ENCODE assay signal across 33 cellular contexts in the genomic region with DNA sequence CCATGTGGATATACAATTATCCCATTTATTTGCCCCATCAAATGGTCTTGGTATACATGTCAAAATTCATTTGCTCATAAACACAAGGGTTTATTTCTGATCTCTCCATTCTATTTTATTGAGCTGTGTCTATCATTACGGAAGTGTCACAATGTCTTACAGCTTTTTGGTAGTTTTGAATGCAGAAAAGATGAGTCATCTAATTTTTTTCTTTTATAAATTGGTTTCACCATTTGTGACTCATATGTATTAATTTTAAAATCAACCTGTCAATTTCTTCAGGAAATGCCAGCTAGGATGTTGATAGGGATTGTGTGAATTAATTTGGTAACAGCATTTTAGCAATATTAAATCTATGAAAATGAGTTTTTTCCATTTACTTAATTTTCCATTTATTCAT.
"Had no signal": no experiment of that assay in that cellular context is flagged by ENCODE, and none has a peak within 500 bp of the region (broad histone marks: within the 10 kb centered on the region; RNA-seq: fewer than 3 reads in every experiment).

No MANE protein-coding gene starts in this region.

- H3K9me3 ChIP-seq: Peyer's patch had no signal

- H3K4me2 ChIP-seq: KMS-11 had no signal

- H3K4me3 ChIP-seq: cardiac muscle cell, Peyer's patch, SK-N-MC had no signal

- H3K4me3 Mint-ChIP-seq: activated CD4-positive, alpha-beta T cell treated with anti-CD3 and anti-CD28 coated beads, Interleukin-2, amount 10 ng/mL, durations not matched to agents 24 days and 14 days; activated CD8-positive, alpha-beta T cell treated with anti-CD3 and anti-CD28 coated beads for 36 hours; activated naive CD8-positive, alpha-beta T cell treated with anti-CD3 and anti-CD28 coated beads for 36 hours; activated T-cell treated with anti-CD3 and anti-CD28 coated beads, Interleukin-2, amount 50 U/mL, for 72 hours; activated T-helper 17 cell treated with anti-CD3 and anti-CD28 coated beads, Interleukin-2, amount 50 U/mL, for 72 hours; central memory CD8-positive, alpha-beta T cell; T-helper 2 cell treated with Interferon-gamma antibody and Interleukin-4, amounts not matched to agents 5 μg/mL and 100 μg/mL, for 36 hours had no signal

- H3K27ac ChIP-seq: brain microvascular endothelial cell, cardiac muscle cell, KMS-11, Peyer's patch, SK-N-MC had no signal

- H3K27me3 ChIP-seq: brain microvascular endothelial cell, cardiac muscle cell, Peyer's patch had no signal

- H3K36me3 Mint-ChIP-seq: activated naive CD8-positive, alpha-beta T cell treated with anti-CD3 and anti-CD28 coated beads for 36 hours had no signal

- H3K27ac Mint-ChIP-seq: activated CD4-positive, alpha-beta T cell treated with anti-CD3 and anti-CD28 coated beads, Interleukin-2, amount 10 ng/mL, durations not matched to agents 24 days and 14 days; activated CD8-positive, alpha-beta T cell treated with anti-CD3 and anti-CD28 coated beads for 36 hours; activated naive CD8-positive, alpha-beta T cell treated with anti-CD3 and anti-CD28 coated beads for 36 hours; activated T-cell treated with anti-CD3 and anti-CD28 coated beads, Interleukin-2, amount 50 U/mL, for 72 hours; activated T-helper 17 cell treated with anti-CD3 and anti-CD28 coated beads, Interleukin-2, amount 50 U/mL, for 72 hours; T-helper 2 cell treated with Interferon-gamma antibody and Interleukin-4, amounts not matched to agents 5 μg/mL and 100 μg/mL, for 36 hours had no signal

- H3K27me3 Mint-ChIP-seq: activated CD4-positive, alpha-beta T cell treated with anti-CD3 and anti-CD28 coated beads, Interleukin-2, amount 10 ng/mL, durations not matched to agents 24 days and 14 days; activated CD8-positive, alpha-beta T cell treated with anti-CD3 and anti-CD28 coated beads for 36 hours; activated naive CD8-positive, alpha-beta T cell treated with anti-CD3 and anti-CD28 coated beads for 36 hours; activated T-helper 17 cell treated with anti-CD3 and anti-CD28 coated beads, Interleukin-2, amount 50 U/mL, for 72 hours; central memory CD8-positive, alpha-beta T cell had no signal

- H3K36me3 ChIP-seq: brain microvascular endothelial cell, cardiac muscle cell, Peyer's patch had no signal

- DNase-seq: activated CD4-positive, alpha-beta T cell treated with anti-CD3 and anti-CD28 coated beads, Interleukin-2, amount 10 ng/mL, durations not matched to agents 24 days and 14 days; activated CD4-positive, alpha-beta T cell treated with anti-CD3 and anti-CD28 coated beads, Interleukin-2, amount 50 U/mL, for 4 hours; activated CD8-positive, alpha-beta T cell treated with anti-CD3 and anti-CD28 coated beads for 36 hours; activated effector memory CD4-positive, alpha-beta T cell treated with anti-CD3 and anti-CD28 coated beads, Interleukin-2, amount 50 U/mL, for 16 hours; activated naive CD4-positive, alpha-beta T cell; activated naive CD4-positive, alpha-beta T cell treated with anti-CD3 and anti-CD28 coated beads, Interleukin-2, amount 50 U/mL, for 16 hours; activated naive CD8-positive, alpha-beta T cell treated with anti-CD3 and anti-CD28 coated beads for 36 hours; activated T-cell treated with anti-CD3 and anti-CD28 coated beads, Interleukin-2, amount 50 U/mL, for 1 hour; activated T-cell treated with anti-CD3 and anti-CD28 coated beads, Interleukin-2, amount 50 U/mL, for 72 hours; amniotic stem cell; aorta; brain microvascular endothelial cell; NCI-H1092 treated with DMSO at 0.1 percent for 48 hours; NCI-H1417; NCI-H146; NCI-H187; NCI-H2029 treated with DMSO at 0.1 percent for 48 hours; NCI-H2107; NCI-H2171; NCI-H510A; NCI-H526; NCI-H748 treated with DMSO at 0.1 percent for 48 hours; NK-92 treated with Interleukin-12 subunit alpha and Interleukin-12 subunit beta, amount 100 ng/mL, for 24 hours; PC-3; Peyer's patch; Right ventricle myocardium superior; RPMI8226 had no signal

- ATAC-seq: activated CD8-positive, alpha-beta T cell treated with anti-CD3 and anti-CD28 coated beads for 36 hours; activated T-cell treated with anti-CD3 and anti-CD28 coated beads, Interleukin-2, amount 50 U/mL, for 72 hours; activated T-helper 17 cell treated with anti-CD3 and anti-CD28 coated beads, Interleukin-2, amount 50 U/mL, for 72 hours; PC-3 had no signal

- H3K4me1 Mint-ChIP-seq: activated CD4-positive, alpha-beta T cell treated with anti-CD3 and anti-CD28 coated beads, Interleukin-2, amount 10 ng/mL, durations not matched to agents 24 days and 14 days; activated naive CD8-positive, alpha-beta T cell treated with anti-CD3 and anti-CD28 coated beads for 36 hours; activated T-helper 17 cell treated with anti-CD3 and anti-CD28 coated beads, Interleukin-2, amount 50 U/mL, for 72 hours; central memory CD8-positive, alpha-beta T cell had no signal

- H3K4me1 ChIP-seq: Peyer's patch had no signal

- H3K9ac ChIP-seq: KMS-11 had no signal
